Comparison of ENCODE assay signal across 8 cellular contexts in the genomic region with DNA sequence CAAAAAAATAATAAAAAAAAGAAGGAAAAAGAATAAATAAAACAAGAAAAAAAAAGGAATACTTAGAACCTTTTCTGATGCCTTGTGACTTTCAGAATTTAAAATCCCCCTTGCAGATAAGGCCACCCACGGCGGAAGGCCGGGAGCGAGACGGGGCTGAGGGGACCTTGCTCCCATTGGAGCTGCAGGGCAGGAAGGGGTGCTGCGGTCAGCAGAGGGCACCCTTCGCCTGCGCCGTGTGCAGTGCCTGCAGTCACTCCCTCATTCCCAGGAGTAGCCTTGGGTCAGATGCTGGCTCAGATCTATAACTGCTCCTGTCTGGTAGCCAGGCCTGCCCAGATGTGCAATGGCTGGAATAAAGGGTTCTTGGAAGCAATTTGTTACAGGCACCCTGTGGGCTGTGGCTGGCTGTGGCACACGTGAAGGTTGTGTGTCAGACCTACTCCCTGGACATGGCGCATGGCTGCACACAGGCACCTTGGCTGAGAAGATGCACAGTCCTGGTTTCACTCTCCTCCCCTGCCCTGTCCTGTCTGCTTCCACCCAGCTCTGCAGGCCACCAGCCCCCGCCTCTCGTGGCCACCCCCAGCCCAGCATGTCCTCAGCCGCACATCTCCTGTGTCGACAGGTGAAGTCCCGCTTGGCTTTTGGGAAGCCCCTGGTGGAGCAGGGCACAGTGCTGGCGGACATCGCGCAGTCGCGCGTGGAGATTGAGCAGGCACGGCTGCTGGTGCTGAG. TPM values are rescaled to one million over a fixed set of nuclear protein-coding genes. Genes with fewer than 3 reads are reported as not detected.
DNase-seq lines count a peak whose midpoint lies in the region; ATAC-seq and TF ChIP-seq lines count a peak whose summit lies in the region.

No MANE protein-coding gene starts in this region.

- peak; percentile 62 for DNase-seq in EH (ENCODE audit: low read depth)
- peak; percentile 40 for DNase-seq in LHCN-M2 (ENCODE audit: low read depth)
- no peak for DNase-seq in astrocyte of the cerebellum (ENCODE audit: low read depth)
- DNase-seq in hypothalamus (lab: John Stamatoyannopoulos, UW): peak in 40 of 51 donors; percentile 6 to 68 (median 30)
- DNase-seq in stimulated activated naive B cell treated with anti-CD40 and anti-IgM and Interleukin-4, amounts not matched to agents 10 μg/mL and 1 μg/mL and 100 μg/mL, for 72 hours: no peak
- no peak for DNase-seq in stimulated activated CD4-positive, alpha-beta T cell treated with anti-CD3 and anti-CD28 coated beads, Interleukin-12 subunit alpha, Interleukin-12 subunit beta, amount 100 ng/mL, for 4 hours

- peak; percentile 28 to 33 for ATAC-seq in stimulated activated naive B cell treated with anti-CD40 and anti-IgM and Interleukin-4, amounts not matched to agents 10 μg/mL and 1 μg/mL and 100 μg/mL, for 72 hours (replicated peaks)
- no peak for ATAC-seq in HG02981 (IDR thresholded peaks at IDR 0.05; ENCODE audit: unreplicated experiment)
- no peak for ATAC-seq in HG03342 (IDR thresholded peaks at IDR 0.05; ENCODE audit: unreplicated experiment)

- TF ChIP-seq CTCF in astrocyte of the cerebellum (IDR thresholded peaks at IDR 0.05; ENCODE audit: low read depth, low read length, missing control alignments): peak; percentile 77

- H3K4me1 Mint-ChIP-seq in stimulated activated naive B cell treated with anti-CD40 and anti-IgM and Interleukin-4, amounts not matched to agents 10 μg/mL and 1 μg/mL and 100 μg/mL, for 72 hours: peaks cover 13 to 15% of the 10 kb centered on the region in 2 donors

- peaks cover 18 to 29% of the 10 kb centered on the region in 2 donors for H3K36me3 Mint-ChIP-seq in stimulated activated naive B cell treated with anti-CD40 and anti-IgM and Interleukin-4, amounts not matched to agents 10 μg/mL and 1 μg/mL and 100 μg/mL, for 72 hours

- H3K27ac Mint-ChIP-seq in stimulated activated naive B cell treated with anti-CD40 and anti-IgM and Interleukin-4, amounts not matched to agents 10 μg/mL and 1 μg/mL and 100 μg/mL, for 72 hours: no peak overlapping the region

- in situ Hi-C loops in astrocyte of the cerebellum (cut with HindIII; ENCODE audit: low sequenced_read_pairs): no loop called here

- no peak overlapping the region for H3K4me3 ChIP-seq in astrocyte of the cerebellum (ENCODE audit: low read depth, low read length)

- no peaks in the 10 kb centered on the region for H3K27me3 Mint-ChIP-seq in stimulated activated naive B cell treated with anti-CD40 and anti-IgM and Interleukin-4, amounts not matched to agents 10 μg/mL and 1 μg/mL and 100 μg/mL, for 72 hours

- no peak overlapping the region for H3K4me3 Mint-ChIP-seq in stimulated activated naive B cell treated with anti-CD40 and anti-IgM and Interleukin-4, amounts not matched to agents 10 μg/mL and 1 μg/mL and 100 μg/mL, for 72 hours

- H3K9me3 Mint-ChIP-seq in stimulated activated naive B cell treated with anti-CD40 and anti-IgM and Interleukin-4, amounts not matched to agents 10 μg/mL and 1 μg/mL and 100 μg/mL, for 72 hours: no peaks in the 10 kb centered on the region

RNA-seq across cellular contexts. Expression of gene ALDH2, which starts 13.4 kb away (rescaled TPM):
- 4.5 and 5.8 TPM in 2 replicates for total RNA-seq in LHCN-M2 (2014; rRNA removed)
- polyA plus RNA-seq in LHCN-M2 (2012): 6.5 TPM

Comparison
In these comparisons a context has a peak if more than half of its experiments do, and no peak if none do; other contexts are left out.
1. DNase-seq: peak in EH (single experiment), LHCN-M2 (single experiment) and hypothalamus (40 of 51); none in astrocyte of the cerebellum (single experiment), stimulated activated naive B cell treated with anti-CD40 and anti-IgM and Interleukin-4, amounts not matched to agents 10 μg/mL and 1 μg/mL and 100 μg/mL, for 72 hours (single experiment) and stimulated activated CD4-positive, alpha-beta T cell treated with anti-CD3 and anti-CD28 coated beads, Interleukin-12 subunit alpha, Interleukin-12 subunit beta, amount 100 ng/mL, for 4 hours (single experiment).
2. ATAC-seq: peak in stimulated activated naive B cell treated with anti-CD40 and anti-IgM and Interleukin-4, amounts not matched to agents 10 μg/mL and 1 μg/mL and 100 μg/mL, for 72 hours (2 of 2); none in HG02981 (single experiment) and HG03342 (single experiment).